9 cellular contexts compared by ENCODE assay signal in genomic region chr7:37311282-37311868, GRCh38.
DNase-seq lines count a peak whose midpoint lies in the region; ATAC-seq and TF ChIP-seq lines count a peak whose summit lies in the region.
"Had no signal": no experiment of that assay in that cellular context is flagged by ENCODE, and none has a peak within 500 bp of the region (broad histone marks: within the 10 kb centered on the region; RNA-seq: fewer than 3 reads in every experiment).

No MANE protein-coding gene starts in this region.

- H3K9me3 ChIP-seq in BE2C = no peaks in the 10 kb centered on the region
- no peaks in the 10 kb centered on the region for H3K9me3 ChIP-seq in ovary
- H3K9me3 ChIP-seq: breast epithelium had no signal

- H3K36me3 ChIP-seq in BE2C = no peaks in the 10 kb centered on the region
- no peaks in the 10 kb centered on the region for H3K36me3 ChIP-seq in ovary
- H3K36me3 ChIP-seq: breast epithelium had no signal

- ATAC-seq in HG02885 (IDR thresholded peaks at IDR 0.05; ENCODE audit: poor library complexity, unreplicated experiment) (peak; percentile 70), HG03108 (IDR thresholded peaks at IDR 0.05; ENCODE audit: unreplicated experiment) (no peak)

- H3K4me1 ChIP-seq in BE2C (no peaks in the 10 kb centered on the region), ovary (ENCODE audit: insufficient read depth) (peaks cover under 1% of the 10 kb centered on the region)
- H3K4me1 ChIP-seq: breast epithelium had no signal

- TF ChIP-seq EP300 in ovary (IDR thresholded peaks at IDR 0.05) = no peak

- TF ChIP-seq CTCF in GM20000 (IDR thresholded peaks at IDR 0.05; ENCODE audit: extremely low read depth, missing control alignments) (no peak), BE2C (IDR thresholded peaks at IDR 0.05; ENCODE audit: low read depth, low read length) (no peak), ovary (IDR thresholded peaks at IDR 0.05) (no peak)

- 41 to 67% (median 50%) methylated on average over 7 of the region's 7 CpGs for WGBS in ovary, 3 donors

- intact Hi-C loops in ovary (cut with DNase I) = no loop called here

- H3K4me3 ChIP-seq in BE2C (ENCODE audit: low read depth, low read length) = no peak overlapping the region
- H3K4me3 ChIP-seq in ovary = no peak overlapping the region
- H3K4me3 ChIP-seq: breast epithelium had no signal

- no peak overlapping the region for H3K27ac ChIP-seq in ovary
- H3K27ac ChIP-seq: breast epithelium had no signal

- no peak for TF ChIP-seq POLR2A in ovary (IDR thresholded peaks at IDR 0.05)

- DNase-seq in activated CD4-positive, alpha-beta T cell treated with anti-CD3 and anti-CD28 coated beads, Interleukin-2, amount 50 U/mL, for 4 hours = peak; percentile 24 to 26
- DNase-seq in foreskin melanocyte = peak; percentile 25
- DNase-seq in stimulated activated CD4-positive, alpha-beta T cell treated with anti-CD3 and anti-CD28 coated beads, Interleukin-4, amount 100 ng/mL, for 48 hours (ENCODE audit: low read depth in 2 of 2) = peak; percentile 13 to 27
- no peak for DNase-seq in GM20000 (ENCODE audit: low spot score)
- no peak for DNase-seq in BE2C
- no peak for DNase-seq in ovary

- no peaks in the 10 kb centered on the region for H3K27me3 ChIP-seq in BE2C
- H3K27me3 ChIP-seq in ovary = no peaks in the 10 kb centered on the region
- H3K27me3 ChIP-seq: breast epithelium had no signal

Comparison
In these comparisons a context has a peak if more than half of its experiments do, and no peak if none do; other contexts are left out.
1. DNase-seq: peak in activated CD4-positive, alpha-beta T cell treated with anti-CD3 and anti-CD28 coated beads, Interleukin-2, amount 50 U/mL, for 4 hours (2 of 2), foreskin melanocyte (single experiment) and stimulated activated CD4-positive, alpha-beta T cell treated with anti-CD3 and anti-CD28 coated beads, Interleukin-4, amount 100 ng/mL, for 48 hours (2 of 2); none in GM20000 (single experiment), BE2C (single experiment) and ovary (0 of 5).